In genomic region chr2:37343537-37344434, GRCh38 we compare ENCODE assay signal across 8 cellular contexts. TPM values are rescaled to one million over a fixed set of nuclear protein-coding genes. Genes with fewer than 3 reads are reported as not detected.
DNase-seq lines count a peak whose midpoint lies in the region; ATAC-seq lines count a peak whose summit lies in the region.

No MANE protein-coding gene starts in this region.

- H3K4me3 Mint-ChIP-seq in CD4-positive, alpha-beta memory T cell, result peak overlapping the region; percentile 62 to 88 (median 84)

- H3K27ac ChIP-seq in CD4-positive, alpha-beta memory T cell (ENCODE audit: low read depth, low read length), result no peak overlapping the region

- POLR2A ChIA-PET in CD4-positive, alpha-beta memory T cell (lab: Charles Lee; ENCODE audit: partially characterized antibody), result interaction anchor here (1.2 kb wide), 1 partner anchor 19 kb away, joined by 4 read pairs; the partner anchor contains the start of gene PRKD3

- peaks cover 7 to 12% (median 10%) of the 10 kb centered on the region in 4 donors for H3K4me1 Mint-ChIP-seq in CD4-positive, alpha-beta memory T cell

- H3K27me3 ChIP-seq in CD4-positive, alpha-beta memory T cell (ENCODE audit: insufficient read depth, low read length), result no peaks in the 10 kb centered on the region

- peak overlapping the region in 6 of 7 donors; percentile 24 to 75 (median 40) for H3K27ac Mint-ChIP-seq in CD4-positive, alpha-beta memory T cell

- no peaks in the 10 kb centered on the region for H3K9me3 Mint-ChIP-seq in CD4-positive, alpha-beta memory T cell

- intact Hi-C loops in CD4-positive, alpha-beta memory T cell (cut with micrococcal nuclease), result loop anchor here (1.0 to 5.0 kb wide), 2 partner anchors 18 to 49 kb away; no protein-coding TSS in a partner anchor

- H3K36me3 Mint-ChIP-seq in CD4-positive, alpha-beta memory T cell, result no peaks in the 10 kb centered on the region

- H3K4me3 ChIP-seq in CD4-positive, alpha-beta memory T cell (ENCODE audit: low read length in 2 of 2), result peak overlapping the region in 1 of 2 donors; percentile 27
- 0 out of 2 replicates have a peak overlapping the region, but pooled peaks have one; percentile 54 for H3K4me3 ChIP-seq in iPS-18c (ENCODE audit: insufficient read depth, low read depth, low read length)
- H3K4me3 ChIP-seq in skeletal muscle cell (ENCODE audit: low read depth, low read length), result peak overlapping the region; percentile 52

- no peak for ATAC-seq in GM21786 (IDR thresholded peaks at IDR 0.05; ENCODE audit: unreplicated experiment)

- peaks cover 12% of the 10 kb centered on the region for H3K4me1 ChIP-seq in CD4-positive, alpha-beta memory T cell (ENCODE audit: insufficient read depth, low read length)

- H3K9me3 ChIP-seq in CD4-positive, alpha-beta memory T cell (ENCODE audit: control insufficient read depth in 1 of 2, low read length in 2 of 2), result no peaks in the 10 kb centered on the region
- H3K9me3 ChIP-seq in iPS-18c (ENCODE audit: control insufficient read depth, insufficient read depth, low read length), result no peaks in the 10 kb centered on the region

- DNase-seq in CD4-positive, alpha-beta memory T cell, result no peak
- DNase-seq in HuH-7.5 (ENCODE audit: low spot score) (peak; percentile 44), amniotic epithelial cell (ENCODE audit: low read depth) (peak; percentile 52), skeletal muscle cell (ENCODE audit: low read depth) (peak; percentile 68), SIG-M5 (lab: John Stamatoyannopoulos, UW) (no peak), GM19240 (ENCODE audit: insufficient read length, low spot score) (no peak)

- H3K27me3 Mint-ChIP-seq in CD4-positive, alpha-beta memory T cell, result peaks cover 2 to 5% of the 10 kb centered on the region in 2 donors

- CTCF ChIA-PET in CD4-positive, alpha-beta memory T cell (lab: Charles Lee; ENCODE audit: partially characterized antibody), result interaction anchor here (1.0 to 1.5 kb wide), 3 partner anchors 8 to 53 kb away, joined by 3 read pairs; no protein-coding TSS in a partner anchor

- no peaks in the 10 kb centered on the region for H3K36me3 ChIP-seq in CD4-positive, alpha-beta memory T cell (ENCODE audit: insufficient read depth, low read length)

RNA-seq across cellular contexts. Expression of gene QPCT, which starts 0.6 kb away (rescaled TPM):
- 1 to 10 TPM; 1.2 to 1.4 TPM for total RNA-seq in CD4-positive, alpha-beta memory T cell
- polyA plus RNA-seq in CD4-positive, alpha-beta memory T cell, result 1 to 10 TPM in 1 of 2 donors, under 1 TPM in 1; 0.23 to 1.3 TPM

RNA-seq across cellular contexts. Expression of gene PRKD3, which starts 19.2 kb away (rescaled TPM):
- 10 to 100 TPM; 34.6 to 37.7 TPM for total RNA-seq in CD4-positive, alpha-beta memory T cell
- polyA plus RNA-seq in CD4-positive, alpha-beta memory T cell, result 10 to 100 TPM; 20.4 to 22.5 TPM

Comparison
In these comparisons a context has a peak if more than half of its experiments do, and no peak if none do; other contexts are left out.
1. DNase-seq: peak in HuH-7.5 (single experiment), amniotic epithelial cell (single experiment) and skeletal muscle cell (single experiment); none in CD4-positive, alpha-beta memory T cell (0 of 5), SIG-M5 (single experiment) and GM19240 (single experiment).